ENCODE assay signal across 1 cellular context in the genomic region with DNA sequence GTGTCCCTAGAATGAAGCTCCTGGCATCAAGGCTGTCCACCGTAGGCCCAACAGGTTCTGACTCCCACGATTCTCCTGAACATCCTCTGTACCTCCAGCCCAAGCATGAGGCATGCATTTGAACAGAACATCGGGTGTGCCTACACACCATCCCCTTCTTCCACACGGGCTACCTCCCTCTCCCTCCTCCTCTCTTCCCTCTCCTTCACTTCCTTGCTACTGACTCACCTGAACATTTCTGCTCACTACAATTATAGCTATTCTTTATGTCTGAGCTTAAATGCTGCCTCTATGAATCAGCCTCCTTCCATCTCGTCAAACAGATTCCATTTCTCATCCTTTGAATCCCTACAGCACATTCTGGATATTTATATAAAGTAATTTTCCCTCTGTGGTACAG.
TF ChIP-seq lines count a peak whose summit lies in the region.

No MANE protein-coding gene starts in this region.

TF ChIP-seq in H1, 55 proteins besides CTCF, POLR2A, EP300 and RAD21:
- TF ChIP-seq ZNF274 (IDR thresholded peaks at IDR 0.05; ENCODE audit: borderline replicate concordance, extremely low read depth, low read length) (no peak), KDM4A (IDR thresholded peaks at IDR 0.05; ENCODE audit: low read depth, low read length, severe bottlenecking) (no peak), SRF (IDR thresholded peaks at IDR 0.05; ENCODE audit: low read depth, low read length) (no peak), NANOG (IDR thresholded peaks at IDR 0.05; ENCODE audit: insufficient read depth, low read depth, low read length, poor library complexity, severe bottlenecking) (no peak), JUND (IDR thresholded peaks at IDR 0.05; ENCODE audit: low read length) (no peak), POU5F1 (IDR thresholded peaks at IDR 0.05; ENCODE audit: low read depth, low read length) (no peak), TAF1 (IDR thresholded peaks at IDR 0.05; ENCODE audit: low read depth, low read length) (no peak), CREB1 (IDR thresholded peaks at IDR 0.05) (no peak), PHF8 (conservative IDR thresholded peaks at IDR 0.05; ENCODE audit: low read depth, low read length) (no peak), CHD1 (IDR thresholded peaks at IDR 0.05; ENCODE audit: low read depth, low read length) (no peak), CBX8 (IDR thresholded peaks at IDR 0.05; ENCODE audit: borderline replicate concordance, low read depth, low read length) (no peak), NRF1 (IDR thresholded peaks at IDR 0.05; ENCODE audit: low read depth, low read length) (no peak)
- TF ChIP-seq, protein P1, sequence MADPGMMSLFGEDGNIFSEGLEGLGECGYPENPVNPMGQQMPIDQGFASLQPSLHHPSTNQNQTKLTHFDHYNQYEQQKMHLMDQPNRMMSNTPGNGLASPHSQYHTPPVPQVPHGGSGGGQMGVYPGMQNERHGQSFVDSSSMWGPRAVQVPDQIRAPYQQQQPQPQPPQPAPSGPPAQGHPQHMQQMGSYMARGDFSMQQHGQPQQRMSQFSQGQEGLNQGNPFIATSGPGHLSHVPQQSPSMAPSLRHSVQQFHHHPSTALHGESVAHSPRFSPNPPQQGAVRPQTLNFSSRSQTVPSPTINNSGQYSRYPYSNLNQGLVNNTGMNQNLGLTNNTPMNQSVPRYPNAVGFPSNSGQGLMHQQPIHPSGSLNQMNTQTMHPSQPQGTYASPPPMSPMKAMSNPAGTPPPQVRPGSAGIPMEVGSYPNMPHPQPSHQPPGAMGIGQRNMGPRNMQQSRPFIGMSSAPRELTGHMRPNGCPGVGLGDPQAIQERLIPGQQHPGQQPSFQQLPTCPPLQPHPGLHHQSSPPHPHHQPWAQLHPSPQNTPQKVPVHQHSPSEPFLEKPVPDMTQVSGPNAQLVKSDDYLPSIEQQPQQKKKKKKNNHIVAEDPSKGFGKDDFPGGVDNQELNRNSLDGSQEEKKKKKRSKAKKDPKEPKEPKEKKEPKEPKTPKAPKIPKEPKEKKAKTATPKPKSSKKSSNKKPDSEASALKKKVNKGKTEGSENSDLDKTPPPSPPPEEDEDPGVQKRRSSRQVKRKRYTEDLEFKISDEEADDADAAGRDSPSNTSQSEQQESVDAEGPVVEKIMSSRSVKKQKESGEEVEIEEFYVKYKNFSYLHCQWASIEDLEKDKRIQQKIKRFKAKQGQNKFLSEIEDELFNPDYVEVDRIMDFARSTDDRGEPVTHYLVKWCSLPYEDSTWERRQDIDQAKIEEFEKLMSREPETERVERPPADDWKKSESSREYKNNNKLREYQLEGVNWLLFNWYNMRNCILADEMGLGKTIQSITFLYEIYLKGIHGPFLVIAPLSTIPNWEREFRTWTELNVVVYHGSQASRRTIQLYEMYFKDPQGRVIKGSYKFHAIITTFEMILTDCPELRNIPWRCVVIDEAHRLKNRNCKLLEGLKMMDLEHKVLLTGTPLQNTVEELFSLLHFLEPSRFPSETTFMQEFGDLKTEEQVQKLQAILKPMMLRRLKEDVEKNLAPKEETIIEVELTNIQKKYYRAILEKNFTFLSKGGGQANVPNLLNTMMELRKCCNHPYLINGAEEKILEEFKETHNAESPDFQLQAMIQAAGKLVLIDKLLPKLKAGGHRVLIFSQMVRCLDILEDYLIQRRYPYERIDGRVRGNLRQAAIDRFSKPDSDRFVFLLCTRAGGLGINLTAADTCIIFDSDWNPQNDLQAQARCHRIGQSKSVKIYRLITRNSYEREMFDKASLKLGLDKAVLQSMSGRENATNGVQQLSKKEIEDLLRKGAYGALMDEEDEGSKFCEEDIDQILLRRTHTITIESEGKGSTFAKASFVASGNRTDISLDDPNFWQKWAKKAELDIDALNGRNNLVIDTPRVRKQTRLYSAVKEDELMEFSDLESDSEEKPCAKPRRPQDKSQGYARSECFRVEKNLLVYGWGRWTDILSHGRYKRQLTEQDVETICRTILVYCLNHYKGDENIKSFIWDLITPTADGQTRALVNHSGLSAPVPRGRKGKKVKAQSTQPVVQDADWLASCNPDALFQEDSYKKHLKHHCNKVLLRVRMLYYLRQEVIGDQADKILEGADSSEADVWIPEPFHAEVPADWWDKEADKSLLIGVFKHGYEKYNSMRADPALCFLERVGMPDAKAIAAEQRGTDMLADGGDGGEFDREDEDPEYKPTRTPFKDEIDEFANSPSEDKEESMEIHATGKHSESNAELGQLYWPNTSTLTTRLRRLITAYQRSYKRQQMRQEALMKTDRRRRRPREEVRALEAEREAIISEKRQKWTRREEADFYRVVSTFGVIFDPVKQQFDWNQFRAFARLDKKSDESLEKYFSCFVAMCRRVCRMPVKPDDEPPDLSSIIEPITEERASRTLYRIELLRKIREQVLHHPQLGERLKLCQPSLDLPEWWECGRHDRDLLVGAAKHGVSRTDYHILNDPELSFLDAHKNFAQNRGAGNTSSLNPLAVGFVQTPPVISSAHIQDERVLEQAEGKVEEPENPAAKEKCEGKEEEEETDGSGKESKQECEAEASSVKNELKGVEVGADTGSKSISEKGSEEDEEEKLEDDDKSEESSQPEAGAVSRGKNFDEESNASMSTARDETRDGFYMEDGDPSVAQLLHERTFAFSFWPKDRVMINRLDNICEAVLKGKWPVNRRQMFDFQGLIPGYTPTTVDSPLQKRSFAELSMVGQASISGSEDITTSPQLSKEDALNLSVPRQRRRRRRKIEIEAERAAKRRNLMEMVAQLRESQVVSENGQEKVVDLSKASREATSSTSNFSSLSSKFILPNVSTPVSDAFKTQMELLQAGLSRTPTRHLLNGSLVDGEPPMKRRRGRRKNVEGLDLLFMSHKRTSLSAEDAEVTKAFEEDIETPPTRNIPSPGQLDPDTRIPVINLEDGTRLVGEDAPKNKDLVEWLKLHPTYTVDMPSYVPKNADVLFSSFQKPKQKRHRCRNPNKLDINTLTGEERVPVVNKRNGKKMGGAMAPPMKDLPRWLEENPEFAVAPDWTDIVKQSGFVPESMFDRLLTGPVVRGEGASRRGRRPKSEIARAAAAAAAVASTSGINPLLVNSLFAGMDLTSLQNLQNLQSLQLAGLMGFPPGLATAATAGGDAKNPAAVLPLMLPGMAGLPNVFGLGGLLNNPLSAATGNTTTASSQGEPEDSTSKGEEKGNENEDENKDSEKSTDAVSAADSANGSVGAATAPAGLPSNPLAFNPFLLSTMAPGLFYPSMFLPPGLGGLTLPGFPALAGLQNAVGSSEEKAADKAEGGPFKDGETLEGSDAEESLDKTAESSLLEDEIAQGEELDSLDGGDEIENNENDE (IDR thresholded peaks at IDR 0.05; ENCODE audit: insufficient replicate concordance, low read length) = no peak
